ENCODE assay signal across 3 cellular contexts in the genomic region with DNA sequence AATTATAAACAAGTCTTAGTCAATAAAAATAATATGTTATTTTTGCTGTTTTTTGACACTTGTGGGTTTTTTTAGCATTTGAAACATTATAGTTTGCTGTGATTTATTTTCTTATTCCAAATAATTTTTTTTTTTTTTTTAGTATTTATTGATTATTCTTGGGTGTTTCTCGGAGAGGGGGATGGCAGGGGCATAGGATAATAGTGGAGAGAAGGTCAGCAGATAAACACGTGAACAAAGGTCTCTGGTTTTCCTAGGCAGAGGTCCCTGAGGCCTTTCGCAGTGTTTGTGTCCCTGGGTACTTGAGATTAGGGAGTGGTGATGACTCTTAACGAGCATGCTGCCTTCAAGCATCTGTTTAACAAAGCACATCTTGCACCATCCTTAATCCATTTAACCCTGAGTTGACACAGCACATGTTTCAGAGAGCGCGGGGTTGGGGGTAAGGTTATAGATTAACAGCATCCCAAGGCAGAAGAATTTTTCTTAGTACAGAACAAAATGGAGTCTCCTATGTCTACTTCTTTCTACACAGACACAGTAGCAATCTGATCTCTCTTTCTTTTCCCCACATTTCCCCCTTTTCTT. TPM values are rescaled to one million over a fixed set of nuclear protein-coding genes. Genes with fewer than 3 reads are reported as not detected.
"Had no signal": no experiment of that assay in that cellular context is flagged by ENCODE, and none has a peak within 500 bp of the region (broad histone marks: within the 10 kb centered on the region; RNA-seq: fewer than 3 reads in every experiment).

No MANE protein-coding gene starts in this region.

RNA-seq across cellular contexts. Expression of a gene that starts 8.5 kb away (rescaled TPM):
- total RNA-seq: HT1080, RPMI7951 had no signal
- polyA plus RNA-seq: IgD-negative memory B cell had no signal
